ENCODE assay signal across 1 cellular context in genomic region chr9:105297442-105298097, GRCh38.
TF ChIP-seq lines count a peak whose summit lies in the region.

No MANE protein-coding gene starts in this region.

TF ChIP-seq in GM23338, 12 proteins besides CTCF, POLR2A, EP300 and RAD21:
- no peak for TF ChIP-seq ZNF462 (CRISPR knock-in tag; IDR thresholded peaks at IDR 0.05)
- no peak for TF ChIP-seq ETS1 (IDR thresholded peaks at IDR 0.05)
- no peak for TF ChIP-seq POLR2AphosphoS5 (IDR thresholded peaks at IDR 0.05; ENCODE audit: low read depth)
- TF ChIP-seq EZH2phosphoT487 (IDR thresholded peaks at IDR 0.05; ENCODE audit: unreplicated experiment) = no peak
- TF ChIP-seq ZNF331 (CRISPR knock-in tag; IDR thresholded peaks at IDR 0.05; ENCODE audit: low read depth) = no peak
- TF ChIP-seq STAT1 (IDR thresholded peaks at IDR 0.05; ENCODE audit: unreplicated experiment) = no peak
- no peak for TF ChIP-seq JUNB (IDR thresholded peaks at IDR 0.05; ENCODE audit: unreplicated experiment)
- no peak for TF ChIP-seq REST (IDR thresholded peaks at IDR 0.05; ENCODE audit: unreplicated experiment)
- TF ChIP-seq ZNF114 (CRISPR knock-in tag; IDR thresholded peaks at IDR 0.05) = no peak
- TF ChIP-seq NANOG (IDR thresholded peaks at IDR 0.05; ENCODE audit: borderline replicate concordance) = no peak
- no peak for TF ChIP-seq EZH2 (IDR thresholded peaks at IDR 0.05; ENCODE audit: low read depth, unreplicated experiment)
- TF ChIP-seq CREB1 (CRISPR knock-in tag; IDR thresholded peaks at IDR 0.05; ENCODE audit: low read depth) = no peak
